Comparison of ENCODE assay signal across 1 cellular context in genomic region chr17:81866440-81867122, GRCh38.
TF ChIP-seq lines count a peak whose summit lies in the region.

No MANE protein-coding gene starts in this region.

TF ChIP-seq in endothelial cell of umbilical vein, 7 proteins besides CTCF, POLR2A, EP300 and RAD21:
- TF ChIP-seq GATA2 (IDR thresholded peaks at IDR 0.05; ENCODE audit: insufficient read depth, insufficient read length, low read depth, low read length) (no peak), FOS (IDR thresholded peaks at IDR 0.05; ENCODE audit: borderline replicate concordance, insufficient read depth, low read length) (no peak), JUN (IDR thresholded peaks at IDR 0.05; ENCODE audit: borderline replicate concordance, insufficient read depth, insufficient read length, low read depth) (no peak), MYC (IDR thresholded peaks at IDR 0.05; ENCODE audit: low read depth, low read length) (no peak), EZH2 (IDR thresholded peaks at IDR 0.05; ENCODE audit: borderline replicate concordance, low read depth, low read length, severe bottlenecking) (no peak), POLR2AphosphoS5 (IDR thresholded peaks at IDR 0.05; ENCODE audit: insufficient read depth, low read depth, low read length) (peak; percentile 66)
